In genomic region chr6:85421963-85422362, GRCh38 we compare ENCODE assay signal across 23 cellular contexts. TPM values are rescaled to one million over a fixed set of nuclear protein-coding genes. Genes with fewer than 3 reads are reported as not detected.
DNase-seq lines count a peak whose midpoint lies in the region; ATAC-seq and TF ChIP-seq lines count a peak whose summit lies in the region.
"Had no signal": no experiment of that assay in that cellular context is flagged by ENCODE, and none has a peak within 500 bp of the region (broad histone marks: within the 10 kb centered on the region; RNA-seq: fewer than 3 reads in every experiment).

No MANE protein-coding gene starts in this region.

- H3K9me3 ChIP-seq in MG63 = peaks cover 22% of the 10 kb centered on the region

- TF ChIP-seq CTCF in choroid plexus epithelial cell (conservative IDR thresholded peaks at IDR 0.05; ENCODE audit: low read depth, low read length) = no peak
- no peak for TF ChIP-seq CTCF in omental fat pad (IDR thresholded peaks at IDR 0.05)

- ATAC-seq in omental fat pad (ENCODE audit: low FRiP score) = peak; percentile 62
- no peak for ATAC-seq in GM21528 (IDR thresholded peaks at IDR 0.05; ENCODE audit: low FRiP score, unreplicated experiment)
- ATAC-seq: natural killer cell had no signal

- H3K27me3 ChIP-seq in MG63 = no peaks in the 10 kb centered on the region
- H3K27me3 ChIP-seq: sigmoid colon, tibial nerve had no signal

- no peak overlapping the region for H3K4me3 ChIP-seq in MG63
- H3K4me3 ChIP-seq in choroid plexus epithelial cell (ENCODE audit: low read depth, low read length) = no peak overlapping the region
- H3K4me3 ChIP-seq: sigmoid colon, tibial nerve had no signal

- DNase-seq in AG20443 (ENCODE audit: low spot score) = peak; percentile 45
- DNase-seq in MG63 = peak; percentile 49
- DNase-seq in choroid plexus epithelial cell (ENCODE audit: low read depth) = peak; percentile 50
- no peak for DNase-seq in omental fat pad (ENCODE audit: low spot score)
- DNase-seq in NCI-H1930 (lab: John Stamatoyannopoulos, UW) = no peak
- DNase-seq in activated effector memory CD4-positive, alpha-beta T cell treated with Interleukin-2 at 50 U/mL for 16 hours = no peak
- no peak for DNase-seq in NCI-H1436 treated with DMSO at 0.1 percent for 48 hours (lab: John Stamatoyannopoulos, UW)
- DNase-seq: activated CD4-positive, alpha-beta T cell treated with anti-CD3 and anti-CD28 coated beads for 1 hour; AML-193; CD8-positive, alpha-beta memory T cell; DMS79; foreskin melanocyte; kidney; natural killer cell; NCI-H1436; NCI-H2171; NCI-H526 treated with DMSO at 0.1 percent for 48 hours; sigmoid colon; stimulated activated CD4-positive, alpha-beta T cell treated with anti-CD3 and anti-CD28 coated beads, Interleukin-1b, Interleukin-23, amount 100 ng/mL, for 48 hours; stimulated activated naive CD4-positive, alpha-beta T cell; SW 1271 had no signal

- H3K36me3 ChIP-seq in MG63 = no peaks in the 10 kb centered on the region
- H3K36me3 ChIP-seq: sigmoid colon, tibial nerve had no signal

RNA-seq across cellular contexts. Expression of gene NT5E, which starts 27.9 kb away (rescaled TPM):
- 40.8 and 60.9 TPM in 2 replicates for total RNA-seq in MG63 (2014; rRNA removed; shearing (Covaris generic); ENCODE audit: low replicate concordance)
- total RNA-seq in omental fat pad = 10 to 100 TPM; 11.4 to 28.6 (median 18.2) TPM

Comparison
In these comparisons a context has a peak if more than half of its experiments do, and no peak if none do; other contexts are left out.
1. DNase-seq: peak in AG20443 (single experiment), MG63 (single experiment) and choroid plexus epithelial cell (single experiment); none in omental fat pad (single experiment), NCI-H1930 (0 of 2), activated effector memory CD4-positive, alpha-beta T cell treated with Interleukin-2 at 50 U/mL for 16 hours (single experiment) and NCI-H1436 treated with DMSO at 0.1 percent for 48 hours (single experiment).